Comparison of ENCODE assay signal across 8 cellular contexts in genomic region chr7:27157717-27158431, GRCh38.
DNase-seq lines count a peak whose midpoint lies in the region; ATAC-seq and TF ChIP-seq lines count a peak whose summit lies in the region.
"Had no signal": no experiment of that assay in that cellular context is flagged by ENCODE, and none has a peak within 500 bp of the region (broad histone marks: within the 10 kb centered on the region; RNA-seq: fewer than 3 reads in every experiment).

No MANE protein-coding gene starts in this region.

- no peak overlapping the region for H3K4me3 ChIP-seq in HEK293 (ENCODE audit: low read depth, low read length)

- H3K4me3 Mint-ChIP-seq in activated naive CD8-positive, alpha-beta T cell treated with anti-CD3 and anti-CD28 coated beads, Interleukin-2, amount 50 U/mL, for 24 hours: peak overlapping the region; percentile 16
- H3K4me3 Mint-ChIP-seq in nephron: peak overlapping the region; percentile 84 to 95 (median 86)

- H3K4me1 ChIP-seq in HEK293 (ENCODE audit: control insufficient read depth, insufficient read depth, low read length): peaks cover 12% of the 10 kb centered on the region

- peaks cover 44% of the 10 kb centered on the region for H3K4me1 Mint-ChIP-seq in activated naive CD8-positive, alpha-beta T cell treated with anti-CD3 and anti-CD28 coated beads, Interleukin-2, amount 50 U/mL, for 24 hours
- H3K4me1 Mint-ChIP-seq in nephron: peaks cover 49% of the 10 kb centered on the region

- no peak for ATAC-seq in activated naive CD8-positive, alpha-beta T cell treated with anti-CD3 and anti-CD28 coated beads, Interleukin-2, amount 50 U/mL, for 24 hours

- peaks cover 88% of the 10 kb centered on the region for H3K27me3 Mint-ChIP-seq in activated naive CD8-positive, alpha-beta T cell treated with anti-CD3 and anti-CD28 coated beads, Interleukin-2, amount 50 U/mL, for 24 hours
- H3K27me3 Mint-ChIP-seq in nephron (ENCODE audit: low read depth): peaks cover 4% of the 10 kb centered on the region

- H3K27ac Mint-ChIP-seq in activated naive CD8-positive, alpha-beta T cell treated with anti-CD3 and anti-CD28 coated beads, Interleukin-2, amount 50 U/mL, for 24 hours: peak overlapping the region; percentile 19
- peak overlapping the region; percentile 97 to 100 (median 99) for H3K27ac Mint-ChIP-seq in nephron

- no peaks in the 10 kb centered on the region for H3K9me3 ChIP-seq in HEK293 (ENCODE audit: control insufficient read depth, insufficient read depth, low read depth, low read length)

- peak overlapping the region; percentile 33; the same call in 1 of the 2 replicates for H3K27ac ChIP-seq in HEK293 (ENCODE audit: extremely low read depth, low read depth, low read length)
- no peak overlapping the region for H3K27ac ChIP-seq in substantia nigra (ENCODE audit: low read depth, low read length, poor library complexity, severe bottlenecking)
- H3K27ac ChIP-seq: VCaP had no signal

- no peak for TF ChIP-seq CTCF in HEK293 (tag by site-specific recombination; IDR thresholded peaks at IDR 0.05)
- TF ChIP-seq CTCF in nephron (IDR thresholded peaks at IDR 0.05; ENCODE audit: unreplicated experiment in 3 of 3): no peak

- H3K36me3 Mint-ChIP-seq in activated naive CD8-positive, alpha-beta T cell treated with anti-CD3 and anti-CD28 coated beads, Interleukin-2, amount 50 U/mL, for 24 hours (ENCODE audit: low read depth): peaks cover 1% of the 10 kb centered on the region
- peaks cover 26% of the 10 kb centered on the region for H3K36me3 Mint-ChIP-seq in nephron (ENCODE audit: low read depth)

- POLR2A ChIA-PET in HEK293 (lab: Yijun Ruan, JAX): interaction anchor here (1.3 to 2.3 kb wide), 4 partner anchors 8 to 22 kb away, joined by 4 to 17 read pairs (median 9); no protein-coding TSS in a partner anchor

- DNase-seq in activated naive CD8-positive, alpha-beta T cell treated with anti-CD3 and anti-CD28 coated beads, Interleukin-2, amount 50 U/mL, for 24 hours: no peak
- DNase-seq in AML-193 (lab: John Stamatoyannopoulos, UW) (no peak), substantia nigra (lab: John Stamatoyannopoulos, UW) (no peak), DMS153 (lab: John Stamatoyannopoulos, UW) (no peak)
- DNase-seq: HCEC 1CT had no signal

- H3K36me3 ChIP-seq in HEK293 (ENCODE audit: control insufficient read depth in 2 of 2, insufficient read depth in 1 of 2, low read length in 2 of 2): peaks cover 6 to 11% of the 10 kb centered on the region in 2 experiments; a peak in 2 of 3 replicates

- no peaks in the 10 kb centered on the region for H3K9me3 Mint-ChIP-seq in activated naive CD8-positive, alpha-beta T cell treated with anti-CD3 and anti-CD28 coated beads, Interleukin-2, amount 50 U/mL, for 24 hours
- no peaks in the 10 kb centered on the region for H3K9me3 Mint-ChIP-seq in nephron

- CTCF ChIA-PET in HEK293 (lab: Yijun Ruan, JAX): interaction anchor here (0.6 to 2.8 kb wide), 3 partner anchors 14 to 1067 kb away, joined by 3 to 11 read pairs (median 4); partner anchors contain the start of gene HOXA5

TF ChIP-seq in HEK293, 187 proteins besides CTCF, POLR2A, EP300 and RAD21:
- no peak for TF ChIP-seq BCL11B (tag by site-specific recombination; IDR thresholded peaks at IDR 0.05; ENCODE audit: low read depth)
- no peak for TF ChIP-seq ZNF621 (tag by site-specific recombination; IDR thresholded peaks at IDR 0.05)
- no peak for TF ChIP-seq IKZF3 (tag by site-specific recombination; IDR thresholded peaks at IDR 0.05)
